Comparison of ENCODE assay signal across 12 cellular contexts in the genomic region with DNA sequence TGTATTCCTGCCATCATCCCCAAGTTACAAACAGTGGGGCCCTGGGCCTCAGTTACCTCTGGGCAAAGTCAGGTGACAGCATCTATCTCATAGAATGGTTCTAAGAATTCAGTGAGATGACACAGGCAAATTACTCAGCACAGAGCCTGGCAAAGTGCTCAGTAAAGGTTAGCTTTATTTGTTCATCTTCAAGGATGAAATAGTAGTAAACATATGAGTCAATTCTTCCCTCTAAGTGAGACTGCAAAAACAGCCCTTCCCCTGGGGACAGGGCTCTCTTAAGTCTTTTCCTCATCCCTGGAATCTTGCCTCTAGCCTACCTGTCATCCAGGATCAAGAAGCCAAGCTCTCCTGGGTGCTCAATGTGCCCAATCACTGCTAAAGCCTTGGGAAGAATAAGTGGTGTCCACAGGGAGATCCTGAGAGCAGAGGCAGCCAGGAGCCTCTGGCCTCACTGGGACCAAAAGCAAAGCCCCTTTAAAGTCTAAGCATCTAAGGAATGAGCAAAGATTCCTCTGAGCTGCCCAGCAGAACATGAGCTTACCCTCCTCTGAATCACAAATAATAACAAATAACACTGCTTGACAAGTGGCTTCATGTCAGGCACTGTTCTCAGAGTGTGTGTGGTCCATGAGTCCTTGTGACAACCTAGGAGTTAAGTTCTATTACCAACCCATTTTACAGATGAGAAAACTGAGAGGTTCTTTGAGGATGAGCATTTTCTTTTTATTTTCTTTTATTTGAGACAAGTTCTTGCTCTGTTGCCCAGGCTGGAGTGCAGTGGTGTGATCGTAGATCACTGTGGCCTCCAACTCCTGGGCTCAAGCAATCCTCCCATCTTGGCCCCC. TPM values are rescaled to one million over a fixed set of nuclear protein-coding genes. Genes with fewer than 3 reads are reported as not detected.
DNase-seq lines count a peak whose midpoint lies in the region; ATAC-seq and TF ChIP-seq lines count a peak whose summit lies in the region.
"Had no signal": no experiment of that assay in that cellular context is flagged by ENCODE, and none has a peak within 500 bp of the region (broad histone marks: within the 10 kb centered on the region; RNA-seq: fewer than 3 reads in every experiment).

No MANE protein-coding gene starts in this region.

- no peaks in the 10 kb centered on the region for H3K27me3 ChIP-seq in adrenal gland
- H3K27me3 ChIP-seq in gastroesophageal sphincter = no peaks in the 10 kb centered on the region
- no peaks in the 10 kb centered on the region for H3K27me3 ChIP-seq in gastrocnemius medialis

- no peak for TF ChIP-seq EP300 in gastroesophageal sphincter (IDR thresholded peaks at IDR 0.05)

- POLR2A ChIA-PET in T-cell (lab: Charles Lee) = no interaction called here

- intact Hi-C loops in adrenal gland (cut with DNase I) = no loop called here
- intact Hi-C loops in gastrocnemius medialis (cut with DNase I; ENCODE audit: low total_unique reads) = no loop called here

- no peak for TF ChIP-seq CTCF in adrenal gland (IDR thresholded peaks at IDR 0.05)
- TF ChIP-seq CTCF in gastroesophageal sphincter (IDR thresholded peaks at IDR 0.05) = no peak
- TF ChIP-seq CTCF in gastrocnemius medialis (IDR thresholded peaks at IDR 0.05 in 4 of 5, conservative IDR thresholded peaks at IDR 0.05 in 1 of 5) = no peak

- H3K36me3 ChIP-seq in adrenal gland (replicated peaks in 1 of 2) (no peaks in the 10 kb centered on the region), gastroesophageal sphincter (no peaks in the 10 kb centered on the region), gastrocnemius medialis (no peaks in the 10 kb centered on the region)

- H3K36me3 Mint-ChIP-seq in T-cell = no peaks in the 10 kb centered on the region

- H3K4me1 Mint-ChIP-seq in T-cell = no peaks in the 10 kb centered on the region

- H3K27ac ChIP-seq in adrenal gland = peak overlapping the region in 4 of 5 donors; percentile 33 to 84 (median 60)
- H3K27ac ChIP-seq in gastroesophageal sphincter = peak overlapping the region in 3 of 4 donors; percentile 37 to 50 (median 38)
- peak overlapping the region; percentile 84 to 90 (median 86) for H3K27ac ChIP-seq in gastrocnemius medialis
- H3K27ac ChIP-seq: HL-60 had no signal

- no peak overlapping the region for H3K4me3 ChIP-seq in adrenal gland
- H3K4me3 ChIP-seq in gastroesophageal sphincter = no peak overlapping the region
- no peak overlapping the region for H3K4me3 ChIP-seq in gastrocnemius medialis

- no peaks in the 10 kb centered on the region for H3K9me3 Mint-ChIP-seq in T-cell

- CTCF ChIA-PET in T-cell (lab: Charles Lee) = interaction anchor here in 1 of 2 donors (0.8 kb wide), 1 partner anchor 9 kb away, joined by 3 read pairs; no protein-coding TSS in a partner anchor

- H3K27me3 Mint-ChIP-seq in T-cell = peaks cover 26 to 30% of the 10 kb centered on the region in 2 donors

- ATAC-seq in gastroesophageal sphincter (peak; percentile 71), gastrocnemius medialis (peak; percentile 64 to 65), T-cell (replicated peaks in 1 of 4) (no peak)

- TF ChIP-seq POLR2A in adrenal gland (IDR thresholded peaks at IDR 0.05) (no peak), gastroesophageal sphincter (IDR thresholded peaks at IDR 0.05) (no peak), gastrocnemius medialis (IDR thresholded peaks at IDR 0.05) (no peak)

- H3K27ac Mint-ChIP-seq in T-cell = no peak overlapping the region

- DNase-seq in H4 (ENCODE audit: low spot score) = peak; percentile 65
- peak in 3 of 7 donors; percentile 40 to 56 (median 49) for DNase-seq in adrenal gland
- DNase-seq in gastrocnemius medialis = peak; percentile 70 to 75
- DNase-seq in AG08396 (ENCODE audit: low spot score) = no peak
- DNase-seq in mucosa of gallbladder (ENCODE audit: low spot score) = no peak
- no peak for DNase-seq in T-cell
- no peak for DNase-seq in stimulated activated naive CD4-positive, alpha-beta T cell treated with Interleukin-2 at 50 U/mL for 16 hours (lab: John Stamatoyannopoulos, UW)
- DNase-seq: activated CD4-positive, alpha-beta T cell treated with anti-CD3 and anti-CD28 coated beads, Interleukin-2, amount 50 U/mL, for 1 hour; anterior cingulate cortex; NCI-H1694 treated with DMSO at 0.1 percent for 48 hours had no signal

- in situ Hi-C loops in gastrocnemius medialis (cut with MboI; ENCODE audit: low sequenced_read_pairs in 4 of 4) = loop anchor here in 3 of 4 donors (25.0 kb wide), 2 partner anchors 314 to 714 kb away; no protein-coding TSS in a partner anchor

- H3K4me3 Mint-ChIP-seq in T-cell = no peak overlapping the region

- H3K4me1 ChIP-seq in adrenal gland (replicated peaks in 1 of 2) (peaks cover 11 to 43% of the 10 kb centered on the region in 2 donors), gastroesophageal sphincter (peaks cover 0 to 58% (median 11%) of the 10 kb centered on the region in 3 donors), gastrocnemius medialis (peaks cover 74 to 85% of the 10 kb centered on the region in 2 donors)

- H3K9me3 ChIP-seq in adrenal gland (replicated peaks in 1 of 3) (no peaks in the 10 kb centered on the region), gastroesophageal sphincter (no peaks in the 10 kb centered on the region), gastrocnemius medialis (no peaks in the 10 kb centered on the region)

- WGBS in adrenal gland, 4 donors = 80 to 100% (median 98%) methylated on average over 1 of the region's 1 CpG
- WGBS in gastroesophageal sphincter (ENCODE audit: low coverage in 1 of 2), 2 donors = 100% methylated on average over 1 of the region's 1 CpG; no CpG with 5 or more reads in 1 of the 2 donors

RNA-seq across cellular contexts. Expression of a gene that starts 12.1 kb away (rescaled TPM):
- total RNA-seq in H4 (2014; rRNA removed; shearing (Covaris generic)) = 7.6 and 9.4 TPM in 2 replicates
- total RNA-seq in adrenal gland (10 to 100 TPM in 5 of 8 donors, 1 to 10 TPM in 3; 5.8 to 15.1 (median 10.4) TPM), gastroesophageal sphincter (10 to 100 TPM in 2 of 4 donors, 1 to 10 TPM in 2; 7.4 to 27.7 (median 10.7) TPM), gastrocnemius medialis (10 to 100 TPM; 18.9 to 34.5 (median 29.1) TPM), mucosa of gallbladder (11.4 TPM), T-cell (under 1 TPM; 0.25 to 0.50 (median 0.30) TPM)
- polyA plus RNA-seq in adrenal gland = 1 to 10 TPM; 2.4 to 4.6 (median 3.0) TPM

Comparison
In these comparisons a context has a peak if more than half of its experiments do, and no peak if none do; other contexts are left out.
1. DNase-seq: peak in H4 (single experiment) and gastrocnemius medialis (2 of 2); none in AG08396 (single experiment), mucosa of gallbladder (single experiment), T-cell (0 of 34) and stimulated activated naive CD4-positive, alpha-beta T cell treated with Interleukin-2 at 50 U/mL for 16 hours (single experiment).
2. ATAC-seq: peak in gastroesophageal sphincter (single experiment) and gastrocnemius medialis (2 of 2); none in T-cell (0 of 4).
3. Peak in every context shown above with its lines, with median percentiles within 50 percentile points of each other: H3K27ac ChIP-seq.